ENCODE assay signal across 2 cellular contexts in the genomic region with DNA sequence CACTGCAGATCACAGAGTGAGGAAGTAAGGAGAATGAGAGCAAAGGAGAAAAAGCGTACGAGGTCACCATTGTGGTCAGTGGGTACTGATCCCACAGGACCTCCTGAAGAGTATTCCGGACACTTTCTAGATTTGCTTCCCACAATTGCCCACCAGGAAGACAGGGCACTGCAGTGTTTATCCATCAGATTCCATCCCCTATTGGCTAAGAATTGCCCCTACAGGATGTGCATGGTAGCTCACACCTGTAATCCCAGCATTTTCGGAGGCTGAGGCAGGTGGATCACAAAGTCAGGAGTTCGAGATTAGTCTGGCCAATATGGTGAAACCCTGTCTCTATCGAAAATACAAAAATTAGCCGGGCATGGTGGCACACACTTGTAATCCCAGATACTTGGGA.
TF ChIP-seq lines count a peak whose summit lies in the region.

No MANE protein-coding gene starts in this region.

TF ChIP-seq in IMR-90, 13 proteins besides CTCF, POLR2A, EP300 and RAD21:
- no peak for TF ChIP-seq RCOR1 (IDR thresholded peaks at IDR 0.05; ENCODE audit: insufficient replicate concordance, low read length)
- TF ChIP-seq SMC3 (IDR thresholded peaks at IDR 0.05; ENCODE audit: low read depth, low read length) = no peak
- no peak for TF ChIP-seq CEBPB (IDR thresholded peaks at IDR 0.05; ENCODE audit: low read depth, low read length)
- no peak for TF ChIP-seq FOS (IDR thresholded peaks at IDR 0.05; ENCODE audit: low read depth, low read length)
- no peak for TF ChIP-seq NFE2L2 (IDR thresholded peaks at IDR 0.05; ENCODE audit: low read depth, low read length)
- TF ChIP-seq, protein P1, sequence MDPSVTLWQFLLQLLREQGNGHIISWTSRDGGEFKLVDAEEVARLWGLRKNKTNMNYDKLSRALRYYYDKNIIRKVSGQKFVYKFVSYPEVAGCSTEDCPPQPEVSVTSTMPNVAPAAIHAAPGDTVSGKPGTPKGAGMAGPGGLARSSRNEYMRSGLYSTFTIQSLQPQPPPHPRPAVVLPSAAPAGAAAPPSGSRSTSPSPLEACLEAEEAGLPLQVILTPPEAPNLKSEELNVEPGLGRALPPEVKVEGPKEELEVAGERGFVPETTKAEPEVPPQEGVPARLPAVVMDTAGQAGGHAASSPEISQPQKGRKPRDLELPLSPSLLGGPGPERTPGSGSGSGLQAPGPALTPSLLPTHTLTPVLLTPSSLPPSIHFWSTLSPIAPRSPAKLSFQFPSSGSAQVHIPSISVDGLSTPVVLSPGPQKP (IDR thresholded peaks at IDR 0.05; ENCODE audit: borderline replicate concordance, low read depth, low read length) = no peak

TF ChIP-seq in H1, 55 proteins besides CTCF, POLR2A, EP300 and RAD21:
- TF ChIP-seq, protein P2, sequence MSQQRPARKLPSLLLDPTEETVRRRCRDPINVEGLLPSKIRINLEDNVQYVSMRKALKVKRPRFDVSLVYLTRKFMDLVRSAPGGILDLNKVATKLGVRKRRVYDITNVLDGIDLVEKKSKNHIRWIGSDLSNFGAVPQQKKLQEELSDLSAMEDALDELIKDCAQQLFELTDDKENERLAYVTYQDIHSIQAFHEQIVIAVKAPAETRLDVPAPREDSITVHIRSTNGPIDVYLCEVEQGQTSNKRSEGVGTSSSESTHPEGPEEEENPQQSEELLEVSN (IDR thresholded peaks at IDR 0.05) = no peak
- no peak for TF ChIP-seq MAFK (IDR thresholded peaks at IDR 0.05; ENCODE audit: low read depth, low read length)
- no peak for TF ChIP-seq PHF8 (conservative IDR thresholded peaks at IDR 0.05; ENCODE audit: low read depth, low read length)
- TF ChIP-seq, protein P3, sequence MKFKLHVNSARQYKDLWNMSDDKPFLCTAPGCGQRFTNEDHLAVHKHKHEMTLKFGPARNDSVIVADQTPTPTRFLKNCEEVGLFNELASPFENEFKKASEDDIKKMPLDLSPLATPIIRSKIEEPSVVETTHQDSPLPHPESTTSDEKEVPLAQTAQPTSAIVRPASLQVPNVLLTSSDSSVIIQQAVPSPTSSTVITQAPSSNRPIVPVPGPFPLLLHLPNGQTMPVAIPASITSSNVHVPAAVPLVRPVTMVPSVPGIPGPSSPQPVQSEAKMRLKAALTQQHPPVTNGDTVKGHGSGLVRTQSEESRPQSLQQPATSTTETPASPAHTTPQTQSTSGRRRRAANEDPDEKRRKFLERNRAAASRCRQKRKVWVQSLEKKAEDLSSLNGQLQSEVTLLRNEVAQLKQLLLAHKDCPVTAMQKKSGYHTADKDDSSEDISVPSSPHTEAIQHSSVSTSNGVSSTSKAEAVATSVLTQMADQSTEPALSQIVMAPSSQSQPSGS (IDR thresholded peaks at IDR 0.05; ENCODE audit: low read length) = no peak
- no peak for TF ChIP-seq TEAD4 (IDR thresholded peaks at IDR 0.05; ENCODE audit: low read depth, low read length)
- no peak for TF ChIP-seq HDAC2 (IDR thresholded peaks at IDR 0.05; ENCODE audit: borderline replicate concordance in 1 of 2, low read depth in 2 of 2, low read length in 2 of 2)
